Comparison of ENCODE assay signal across 8 cellular contexts in the genomic region with DNA sequence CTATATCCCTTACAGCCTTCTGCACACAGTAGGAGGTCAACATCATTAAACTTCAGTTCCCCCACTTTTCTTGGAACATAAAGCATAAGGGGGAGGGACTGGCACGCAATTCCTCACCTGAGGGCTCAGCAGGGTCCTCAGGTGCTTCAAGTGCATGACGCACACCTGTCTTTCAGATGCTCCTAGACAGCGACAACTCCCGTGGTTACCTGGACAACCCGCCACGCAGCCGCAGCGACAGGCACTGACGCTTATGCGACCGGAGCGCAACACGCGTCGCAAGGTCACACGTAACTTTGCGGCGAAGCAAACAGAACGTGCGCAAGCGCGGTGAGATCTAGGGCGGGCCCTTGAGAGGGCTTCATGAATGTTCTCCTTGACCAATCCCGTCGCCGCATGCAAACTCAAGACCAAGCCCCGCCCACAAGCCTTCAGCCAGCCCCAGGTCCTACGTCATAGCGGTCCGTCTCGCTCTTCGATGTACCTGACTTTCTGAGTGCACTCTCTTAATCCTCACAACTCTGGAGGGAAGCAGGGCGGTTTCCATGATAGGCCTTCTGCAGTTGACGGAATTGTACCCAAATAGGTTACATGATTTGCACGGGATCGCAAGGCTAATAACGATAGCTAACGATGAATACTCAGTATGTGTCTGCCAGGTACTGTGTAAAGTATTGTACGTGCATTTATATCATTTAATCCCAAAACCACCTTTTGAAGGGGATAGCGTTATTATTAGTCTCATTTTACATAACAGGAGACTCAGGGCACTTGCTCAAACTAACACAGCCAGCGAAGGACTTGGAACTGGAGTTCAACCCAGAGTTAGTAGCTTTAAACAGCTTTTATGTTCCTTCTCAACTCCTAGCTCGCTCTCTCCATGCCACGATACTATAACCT. TPM values are rescaled to one million over a fixed set of nuclear protein-coding genes. Genes with fewer than 3 reads are reported as not detected.
A peak's percentile ranks its signal among the peaks of the same experiment; 100 is the strongest.
DNase-seq lines count a peak whose midpoint lies in the region; ATAC-seq and TF ChIP-seq lines count a peak whose summit lies in the region.

A gene with protein sequence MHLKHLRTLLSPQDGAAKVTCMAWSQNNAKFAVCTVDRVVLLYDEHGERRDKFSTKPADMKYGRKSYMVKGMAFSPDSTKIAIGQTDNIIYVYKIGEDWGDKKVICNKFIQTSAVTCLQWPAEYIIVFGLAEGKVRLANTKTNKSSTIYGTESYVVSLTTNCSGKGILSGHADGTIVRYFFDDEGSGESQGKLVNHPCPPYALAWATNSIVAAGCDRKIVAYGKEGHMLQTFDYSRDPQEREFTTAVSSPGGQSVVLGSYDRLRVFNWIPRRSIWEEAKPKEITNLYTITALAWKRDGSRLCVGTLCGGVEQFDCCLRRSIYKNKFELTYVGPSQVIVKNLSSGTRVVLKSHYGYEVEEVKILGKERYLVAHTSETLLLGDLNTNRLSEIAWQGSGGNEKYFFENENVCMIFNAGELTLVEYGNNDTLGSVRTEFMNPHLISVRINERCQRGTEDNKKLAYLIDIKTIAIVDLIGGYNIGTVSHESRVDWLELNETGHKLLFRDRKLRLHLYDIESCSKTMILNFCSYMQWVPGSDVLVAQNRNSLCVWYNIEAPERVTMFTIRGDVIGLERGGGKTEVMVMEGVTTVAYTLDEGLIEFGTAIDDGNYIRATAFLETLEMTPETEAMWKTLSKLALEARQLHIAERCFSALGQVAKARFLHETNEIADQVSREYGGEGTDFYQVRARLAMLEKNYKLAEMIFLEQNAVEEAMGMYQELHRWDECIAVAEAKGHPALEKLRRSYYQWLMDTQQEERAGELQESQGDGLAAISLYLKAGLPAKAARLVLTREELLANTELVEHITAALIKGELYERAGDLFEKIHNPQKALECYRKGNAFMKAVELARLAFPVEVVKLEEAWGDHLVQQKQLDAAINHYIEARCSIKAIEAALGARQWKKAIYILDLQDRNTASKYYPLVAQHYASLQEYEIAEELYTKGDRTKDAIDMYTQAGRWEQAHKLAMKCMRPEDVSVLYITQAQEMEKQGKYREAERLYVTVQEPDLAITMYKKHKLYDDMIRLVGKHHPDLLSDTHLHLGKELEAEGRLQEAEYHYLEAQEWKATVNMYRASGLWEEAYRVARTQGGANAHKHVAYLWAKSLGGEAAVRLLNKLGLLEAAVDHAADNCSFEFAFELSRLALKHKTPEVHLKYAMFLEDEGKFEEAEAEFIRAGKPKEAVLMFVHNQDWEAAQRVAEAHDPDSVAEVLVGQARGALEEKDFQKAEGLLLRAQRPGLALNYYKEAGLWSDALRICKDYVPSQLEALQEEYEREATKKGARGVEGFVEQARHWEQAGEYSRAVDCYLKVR (N-terminal part only) (minus strand): TSS at position 246 of the 900 bp plus-strand sequence. CDS start 90 bp downstream, at position 156.

- no peak within 1 kb of the TSS for H4K91ac ChIP-seq in H9 (ENCODE audit: insufficient read length, low read depth, low read length)

- DNase-seq in H9 (peak; percentile 100), MG63 (peak; percentile 96), SHP77 (lab: John Stamatoyannopoulos, UW) (peak; percentile 99), fibroblast of the aortic adventitia (ENCODE audit: low read depth) (peak; percentile 97)
- peak; percentile 100 for DNase-seq in activated effector memory CD4-positive, alpha-beta T cell treated with anti-CD3 and anti-CD28 coated beads, Interleukin-2, amount 50 U/mL, for 16 hours
- peak; percentile 99 for DNase-seq in natural killer cell treated with Interleukin-12 subunit alpha and Interleukin-12 subunit beta and Interleukin-15 and Interleukin-18, amount 100 ng/mL, for 72 hours (ENCODE audit: low spot score)
- peak; percentile 99 for DNase-seq in stimulated activated naive CD4-positive, alpha-beta T cell treated with Interleukin-2 at 50 U/mL for 16 hours (lab: John Stamatoyannopoulos, UW)

- no peak within 1 kb of the TSS for H4K5ac ChIP-seq in H9 (ENCODE audit: insufficient read length, low read depth, low read length)

- H2BK5ac ChIP-seq in H9 (ENCODE audit: insufficient read length, low read length): no peak within 1 kb of the TSS

- no peak within 1 kb of the TSS for H2BK12ac ChIP-seq in H9 (ENCODE audit: insufficient read length, low read depth, low read length)

- H2AK5ac ChIP-seq in H9 (ENCODE audit: insufficient read length, low read length): no peak within 1 kb of the TSS

- WGBS in H9 (ENCODE audit: extremely low coverage, insufficient read length, low lambda C conversion rate): no CpG with 5 or more reads among the region's 43 CpGs

- H3K4me1 Mint-ChIP-seq in H9: peaks cover 25 to 26% of the 10 kb centered on the region in 2 experiments
- peaks cover 19 to 20% of the 10 kb centered on the region in 2 donors for H3K4me1 Mint-ChIP-seq in natural killer cell treated with Interleukin-12 subunit alpha and Interleukin-12 subunit beta and Interleukin-15 and Interleukin-18, amount 100 ng/mL, for 72 hours (ENCODE audit: low read depth in 2 of 2)

- H3K27ac Mint-ChIP-seq in H9: peak within 1 kb of the TSS in 2 of 3 experiments; percentile 87 to 98; a peak in 5 of 7 replicates
- peak within 1 kb of the TSS; percentile 73 to 86 for H3K27ac Mint-ChIP-seq in natural killer cell treated with Interleukin-12 subunit alpha and Interleukin-12 subunit beta and Interleukin-15 and Interleukin-18, amount 100 ng/mL, for 72 hours

- H3K18ac ChIP-seq in H9 (ENCODE audit: insufficient read length, low read depth, low read length): no peak within 1 kb of the TSS

- H3K23ac ChIP-seq in H9 (ENCODE audit: insufficient read length, low read depth, low read length): no peak within 1 kb of the TSS

- no peaks in the 10 kb centered on the region for H3K79me2 ChIP-seq in H9 (ENCODE audit: insufficient read depth, low read length)

- no peak within 1 kb of the TSS for H2AFZ ChIP-seq in H9 (ENCODE audit: low read length)

- H3K4me2 ChIP-seq in H9 (ENCODE audit: insufficient read depth, insufficient read length, low read length): peak within 1 kb of the TSS; percentile 66

- H3K36me3 ChIP-seq in ES-I3 (ENCODE audit: insufficient read depth, low read length) (no peaks in the 10 kb centered on the region), MG63 (0 out of 2 replicates have a peak, but pooled peaks cover 1% of the 10 kb centered on the region)

- no peak within 1 kb of the TSS for H2BK120ac ChIP-seq in H9 (ENCODE audit: low read depth, low read length, poor library complexity, severe bottlenecking)

- no peaks in the 10 kb centered on the region for H3K9me3 Mint-ChIP-seq in H9
- no peaks in the 10 kb centered on the region for H3K9me3 Mint-ChIP-seq in natural killer cell treated with Interleukin-12 subunit alpha and Interleukin-12 subunit beta and Interleukin-15 and Interleukin-18, amount 100 ng/mL, for 72 hours

- no peak within 1 kb of the TSS for H3K56ac ChIP-seq in H9 (ENCODE audit: insufficient read length, low read depth, low read length)

- H3K9me3 ChIP-seq in ES-I3 (ENCODE audit: control insufficient read depth, insufficient read depth, low read length) (no peaks in the 10 kb centered on the region), H9 (ENCODE audit: control insufficient read depth, low read depth, low read length) (no peaks in the 10 kb centered on the region), MG63 (no peaks in the 10 kb centered on the region)

- no peak within 1 kb of the TSS for H3K27ac ChIP-seq in H9 (ENCODE audit: insufficient read length, low read depth, low read length)

- TF ChIP-seq CTCF in H9 (conservative IDR thresholded peaks at IDR 0.05): no peak
- no peak for TF ChIP-seq CTCF in fibroblast of the aortic adventitia (IDR thresholded peaks at IDR 0.05; ENCODE audit: insufficient read depth, low read length)

- ATAC-seq in natural killer cell treated with Interleukin-12 subunit alpha and Interleukin-12 subunit beta and Interleukin-15 and Interleukin-18, amount 100 ng/mL, for 72 hours: peak; percentile 97 to 98

- peaks cover 8% of the 10 kb centered on the region for H3K23me2 ChIP-seq in H9 (ENCODE audit: insufficient read length, low read depth, low read length, poor library complexity, severe bottlenecking)

- no peak within 1 kb of the TSS for H4K8ac ChIP-seq in H9 (replicated peaks; ENCODE audit: insufficient read length, low read depth, low read length)

- no peak within 1 kb of the TSS for H2BK15ac ChIP-seq in H9 (ENCODE audit: low read depth, low read length)

- peaks cover 2 to 16% (median 10%) of the 10 kb centered on the region in 3 experiments; a peak in 6 of 7 replicates for H3K36me3 Mint-ChIP-seq in H9 (ENCODE audit: insufficient read depth in 1 of 3, low read depth in 3 of 3)
- H3K36me3 Mint-ChIP-seq in natural killer cell treated with Interleukin-12 subunit alpha and Interleukin-12 subunit beta and Interleukin-15 and Interleukin-18, amount 100 ng/mL, for 72 hours: no peaks in the 10 kb centered on the region

- H3K4me1 ChIP-seq in ES-I3 (ENCODE audit: insufficient read depth, low read length) (no peaks in the 10 kb centered on the region), H9 (ENCODE audit: insufficient read depth, low read length) (no peaks in the 10 kb centered on the region; the same call in 1 of the 2 replicates)

- H3K9ac ChIP-seq in ES-I3 (ENCODE audit: low read depth, low read length) (peak within 1 kb of the TSS; percentile 62; the same call in 1 of the 2 replicates), H9 (ENCODE audit: extremely low read depth, insufficient read length, low read length) (peak within 1 kb of the TSS; percentile 48)

- peak within 1 kb of the TSS; percentile 78 for H3K4me3 ChIP-seq in MG63
- peak within 1 kb of the TSS; percentile 99 for H3K4me3 ChIP-seq in fibroblast of the aortic adventitia (ENCODE audit: low read depth, low read length)

- peaks cover 16% of the 10 kb centered on the region for H3K27me3 Mint-ChIP-seq in H9 (ENCODE audit: low read depth)
- peaks cover 11 to 15% of the 10 kb centered on the region in 2 donors for H3K27me3 Mint-ChIP-seq in natural killer cell treated with Interleukin-12 subunit alpha and Interleukin-12 subunit beta and Interleukin-15 and Interleukin-18, amount 100 ng/mL, for 72 hours

- no peak within 1 kb of the TSS for H2BK20ac ChIP-seq in H9 (ENCODE audit: low read depth, low read length, poor library complexity, severe bottlenecking)

- no peak within 1 kb of the TSS for H3K14ac ChIP-seq in H9 (ENCODE audit: insufficient read depth, low read length)

- H3K79me1 ChIP-seq in H9 (ENCODE audit: insufficient read depth, low read depth, low read length, poor library complexity, severe bottlenecking): no peaks in the 10 kb centered on the region

- peak within 1 kb of the TSS; percentile 85 to 93 for H3K4me3 Mint-ChIP-seq in H9
- H3K4me3 Mint-ChIP-seq in natural killer cell treated with Interleukin-12 subunit alpha and Interleukin-12 subunit beta and Interleukin-15 and Interleukin-18, amount 100 ng/mL, for 72 hours: peak within 1 kb of the TSS; percentile 96

- H3K27me3 ChIP-seq in H9 (ENCODE audit: insufficient read depth, low read length) (no peaks in the 10 kb centered on the region; the same call in 1 of the 2 replicates), MG63 (no peaks in the 10 kb centered on the region)

- H4K20me1 ChIP-seq in H9 (ENCODE audit: control insufficient read depth, insufficient read depth, insufficient read length): no peaks in the 10 kb centered on the region

- H3K4ac ChIP-seq in H9 (ENCODE audit: low read depth, low read length): no peak within 1 kb of the TSS

- H3T11ph ChIP-seq in H9 (ENCODE audit: low read length): no peak within 1 kb of the TSS

RNA-seq across cellular contexts. Expression of the gene that starts here (rescaled TPM):
- total RNA-seq in H9 (2021) (13.8 and 15.5 TPM in 2 replicates), fibroblast of the aortic adventitia (ENCODE audit: low replicate concordance) (24.4 and 25.7 TPM in 2 replicates)
- total RNA-seq in MG63 (2014; rRNA removed; shearing (Covaris generic); ENCODE audit: low replicate concordance): 8.7 and 40.1 TPM in 2 replicates
- 10 to 100 TPM; 11.1 to 17.4 TPM for total RNA-seq in natural killer cell treated with Interleukin-12 subunit alpha and Interleukin-12 subunit beta and Interleukin-15 and Interleukin-18, amount 100 ng/mL, for 72 hours
